2 cellular contexts compared by ENCODE assay signal in genomic region chr2:12607971-12608370, GRCh38.
TF ChIP-seq lines count a peak whose summit lies in the region.

No MANE protein-coding gene starts in this region.

TF ChIP-seq in SK-N-SH, 30 proteins besides CTCF, POLR2A, EP300 and RAD21 (continued from another document):
- TF ChIP-seq PBX3 (IDR thresholded peaks at IDR 0.05): no peak
- no peak for TF ChIP-seq YY1 (IDR thresholded peaks at IDR 0.05; ENCODE audit: low read depth)

TF ChIP-seq in SK-N-SH treated with all-trans-retinoic acid at 6 μM for 48 hours, 23 proteins besides CTCF, POLR2A, EP300 and RAD21 (continued from another document):
- TF ChIP-seq CREB5 (CRISPR knock-in tag; IDR thresholded peaks at IDR 0.05; ENCODE audit: low read depth) (no peak), ZNF8 (CRISPR knock-in tag; IDR thresholded peaks at IDR 0.05) (no peak), POU6F1 (CRISPR knock-in tag; IDR thresholded peaks at IDR 0.05; ENCODE audit: borderline replicate concordance, low read depth) (no peak), ZFP3 (CRISPR knock-in tag; IDR thresholded peaks at IDR 0.05) (no peak), SNAI2 (CRISPR knock-in tag; IDR thresholded peaks at IDR 0.05) (no peak), TSHZ2 (CRISPR knock-in tag; IDR thresholded peaks at IDR 0.05) (no peak), TOX (CRISPR knock-in tag; IDR thresholded peaks at IDR 0.05; ENCODE audit: borderline replicate concordance) (no peak), BACH2 (CRISPR knock-in tag; IDR thresholded peaks at IDR 0.05; ENCODE audit: borderline replicate concordance) (no peak), ESRRG (CRISPR knock-in tag; IDR thresholded peaks at IDR 0.05) (no peak), TCF4 (CRISPR knock-in tag; IDR thresholded peaks at IDR 0.05; ENCODE audit: borderline replicate concordance) (no peak), OSR1 (CRISPR knock-in tag; IDR thresholded peaks at IDR 0.05) (no peak), ZNF70 (CRISPR knock-in tag; IDR thresholded peaks at IDR 0.05) (no peak), ZC3H10 (CRISPR knock-in tag; IDR thresholded peaks at IDR 0.05) (no peak), CSRNP3 (CRISPR knock-in tag; IDR thresholded peaks at IDR 0.05) (no peak), CSDC2 (CRISPR knock-in tag; IDR thresholded peaks at IDR 0.05) (no peak)
